8 cellular contexts compared by ENCODE assay signal in genomic region chr19:10334340-10335148, GRCh38. TPM values are rescaled to one million over a fixed set of nuclear protein-coding genes. Genes with fewer than 3 reads are reported as not detected.
DNase-seq lines count a peak whose midpoint lies in the region; ATAC-seq and TF ChIP-seq lines count a peak whose summit lies in the region.

No MANE protein-coding gene starts in this region.

- no peaks in the 10 kb centered on the region for H3K9me3 ChIP-seq in esophagus (ENCODE audit: control insufficient read depth in 2 of 2, insufficient read depth in 1 of 2, low read depth in 1 of 2, low read length in 1 of 2)

- WGBS in esophagus, 2 donors: 15 to 16% methylated on average over 51 of the region's 51 CpGs

- no peaks in the 10 kb centered on the region for H3K9me3 Mint-ChIP-seq in activated CD8-positive, alpha-beta T cell treated with anti-CD3 and anti-CD28 coated beads for 36 hours
- no peaks in the 10 kb centered on the region for H3K9me3 Mint-ChIP-seq in stimulated activated naive B cell treated with anti-CD40 and anti-IgM and Interleukin-4, amounts not matched to agents 10 μg/mL and 1 μg/mL and 100 μg/mL, for 72 hours

- no peaks in the 10 kb centered on the region for H3K27me3 ChIP-seq in esophagus (ENCODE audit: control insufficient read depth in 1 of 2, insufficient read depth in 2 of 2, low read length in 2 of 2)

- no peak for TF ChIP-seq CTCF in activated CD8-positive, alpha-beta T cell treated with anti-CD3 and anti-CD28 coated beads for 36 hours (IDR thresholded peaks at IDR 0.05)

- peaks cover 51% of the 10 kb centered on the region for H3K4me1 Mint-ChIP-seq in activated CD8-positive, alpha-beta T cell treated with anti-CD3 and anti-CD28 coated beads for 36 hours (ENCODE audit: low read depth)
- H3K4me1 Mint-ChIP-seq in stimulated activated naive B cell treated with anti-CD40 and anti-IgM and Interleukin-4, amounts not matched to agents 10 μg/mL and 1 μg/mL and 100 μg/mL, for 72 hours: peaks cover 33 to 61% of the 10 kb centered on the region in 2 donors

- CTCF ChIA-PET in activated CD8-positive, alpha-beta T cell treated with anti-CD3 and anti-CD28 coated beads for 36 hours (lab: Charles Lee): interaction anchor here (1.0 to 2.4 kb wide), 6 partner anchors 10 to 105 kb away, joined by 3 to 9 read pairs (median 4); no protein-coding TSS in a partner anchor

- peak overlapping the region; percentile 97 for H3K4me3 Mint-ChIP-seq in activated CD8-positive, alpha-beta T cell treated with anti-CD3 and anti-CD28 coated beads for 36 hours
- peak overlapping the region; percentile 95 to 98 for H3K4me3 Mint-ChIP-seq in stimulated activated naive B cell treated with anti-CD40 and anti-IgM and Interleukin-4, amounts not matched to agents 10 μg/mL and 1 μg/mL and 100 μg/mL, for 72 hours

- H3K27ac ChIP-seq in esophagus (ENCODE audit: low read depth in 2 of 2, low read length in 1 of 2): peak overlapping the region; percentile 79 to 92

- H3K36me3 Mint-ChIP-seq in activated CD8-positive, alpha-beta T cell treated with anti-CD3 and anti-CD28 coated beads for 36 hours (ENCODE audit: low read depth): peaks cover 43% of the 10 kb centered on the region
- H3K36me3 Mint-ChIP-seq in stimulated activated naive B cell treated with anti-CD40 and anti-IgM and Interleukin-4, amounts not matched to agents 10 μg/mL and 1 μg/mL and 100 μg/mL, for 72 hours: peaks cover 30 to 49% of the 10 kb centered on the region in 2 donors

- H3K4me3 ChIP-seq in esophagus (ENCODE audit: low read depth in 1 of 2, low read length in 2 of 2): peak overlapping the region; percentile 78 to 95

- peaks cover 6 to 14% of the 10 kb centered on the region in 2 donors for H3K4me1 ChIP-seq in esophagus (ENCODE audit: control insufficient read depth in 2 of 2, insufficient read depth in 2 of 2, low read length in 1 of 2)

- peak overlapping the region; percentile 18 for H3K27ac Mint-ChIP-seq in activated CD8-positive, alpha-beta T cell treated with anti-CD3 and anti-CD28 coated beads for 36 hours
- H3K27ac Mint-ChIP-seq in stimulated activated naive B cell treated with anti-CD40 and anti-IgM and Interleukin-4, amounts not matched to agents 10 μg/mL and 1 μg/mL and 100 μg/mL, for 72 hours: peak overlapping the region; percentile 51

- intact Hi-C loops in activated CD8-positive, alpha-beta T cell treated with anti-CD3 and anti-CD28 coated beads for 36 hours (cut with micrococcal nuclease): loop anchor here (10.0 kb wide), 1 partner anchor 50 kb away; the partner anchor contains the start of gene TYK2

- peaks cover 0 to 5% of the 10 kb centered on the region in 2 donors for H3K36me3 ChIP-seq in esophagus (ENCODE audit: control insufficient read depth in 2 of 2, insufficient read depth in 2 of 2, low read length in 1 of 2)

- POLR2A ChIA-PET in activated CD8-positive, alpha-beta T cell treated with anti-CD3 and anti-CD28 coated beads for 36 hours (lab: Charles Lee): interaction anchor here (0.6 to 3.5 kb wide), 8 partner anchors 10 to 83 kb away, joined by 3 to 30 read pairs (median 4); partner anchors contain the start of genes FDX2 and ICAM1

- DNase-seq in NCI-H526 (lab: John Stamatoyannopoulos, UW) (peak; percentile 9 to 79), NCI-H526 treated with DMSO at 0.1 percent for 48 hours (lab: John Stamatoyannopoulos, UW) (no peak), NCI-H2227 treated with DMSO at 0.1 percent for 48 hours (lab: John Stamatoyannopoulos, UW) (peak; percentile 35), midbrain (lab: John Stamatoyannopoulos, UW) (peak; percentile 52)
- peak; percentile 69 for DNase-seq in activated CD8-positive, alpha-beta T cell treated with anti-CD3 and anti-CD28 coated beads for 36 hours
- no peak for DNase-seq in stimulated activated naive B cell treated with anti-CD40 and anti-IgM and Interleukin-4, amounts not matched to agents 10 μg/mL and 1 μg/mL and 100 μg/mL, for 72 hours

- ATAC-seq in activated CD8-positive, alpha-beta T cell treated with anti-CD3 and anti-CD28 coated beads for 36 hours: no peak
- no peak for ATAC-seq in stimulated activated naive B cell treated with anti-CD40 and anti-IgM and Interleukin-4, amounts not matched to agents 10 μg/mL and 1 μg/mL and 100 μg/mL, for 72 hours (replicated peaks)
- no peak for ATAC-seq in HG02884 (IDR thresholded peaks at IDR 0.05; ENCODE audit: unreplicated experiment)

- no peaks in the 10 kb centered on the region for H3K27me3 Mint-ChIP-seq in activated CD8-positive, alpha-beta T cell treated with anti-CD3 and anti-CD28 coated beads for 36 hours
- H3K27me3 Mint-ChIP-seq in stimulated activated naive B cell treated with anti-CD40 and anti-IgM and Interleukin-4, amounts not matched to agents 10 μg/mL and 1 μg/mL and 100 μg/mL, for 72 hours: no peaks in the 10 kb centered on the region

RNA-seq across cellular contexts. Expression of gene RAVER1, which starts 1.2 kb away (rescaled TPM):
- total RNA-seq in activated CD8-positive, alpha-beta T cell treated with anti-CD3 and anti-CD28 coated beads for 36 hours: 100 to 1,000 TPM; 105 to 111 TPM
- 1 to 10 TPM; 7.1 to 8.2 TPM for polyA plus RNA-seq in esophagus

RNA-seq across cellular contexts. Expression of gene ICAM3, which starts 4.9 kb away (rescaled TPM):
- total RNA-seq in activated CD8-positive, alpha-beta T cell treated with anti-CD3 and anti-CD28 coated beads for 36 hours: 100 to 1,000 TPM; 106 to 107 TPM
- 1 to 10 TPM; 3.8 to 5.8 TPM for polyA plus RNA-seq in esophagus

RNA-seq across cellular contexts. Expression of gene FDX2, which starts 18.7 kb away (rescaled TPM):
- total RNA-seq in activated CD8-positive, alpha-beta T cell treated with anti-CD3 and anti-CD28 coated beads for 36 hours: 10 to 100 TPM in 1 of 2 experiments, 1 to 10 TPM in 1; 8.1 to 14.3 TPM
- polyA plus RNA-seq in esophagus: 10 to 100 TPM; 18.3 to 18.5 TPM

RNA-seq across cellular contexts. Expression of gene ZGLP1, which starts 24.9 kb away (rescaled TPM):
- 1 to 10 TPM; 3.2 to 3.7 TPM for total RNA-seq in activated CD8-positive, alpha-beta T cell treated with anti-CD3 and anti-CD28 coated beads for 36 hours
- polyA plus RNA-seq in esophagus: 1 to 10 TPM; 2.0 to 8.2 TPM

RNA-seq across cellular contexts. Expression of gene ICAM5, which starts 44.8 kb away (rescaled TPM):
- total RNA-seq in activated CD8-positive, alpha-beta T cell treated with anti-CD3 and anti-CD28 coated beads for 36 hours: 1 to 10 TPM; 5.0 to 5.3 TPM
- under 1 TPM; 0.27 to 0.45 TPM for polyA plus RNA-seq in esophagus

Comparison
In these comparisons a context has a peak if more than half of its experiments do, and no peak if none do; other contexts are left out.
1. DNase-seq: peak in NCI-H526 (2 of 2), NCI-H2227 treated with DMSO at 0.1 percent for 48 hours (single experiment), activated CD8-positive, alpha-beta T cell treated with anti-CD3 and anti-CD28 coated beads for 36 hours (single experiment) and midbrain (single experiment); none in NCI-H526 treated with DMSO at 0.1 percent for 48 hours (single experiment) and stimulated activated naive B cell treated with anti-CD40 and anti-IgM and Interleukin-4, amounts not matched to agents 10 μg/mL and 1 μg/mL and 100 μg/mL, for 72 hours (single experiment).